ENCODE assay signal across 10 cellular contexts in genomic region chr7:88184848-88185304, GRCh38. TPM values are rescaled to one million over a fixed set of nuclear protein-coding genes. Genes with fewer than 3 reads are reported as not detected.
DNase-seq lines count a peak whose midpoint lies in the region; ATAC-seq, FAIRE-seq and TF ChIP-seq lines count a peak whose summit lies in the region.
"Had no signal": no experiment of that assay in that cellular context is flagged by ENCODE, and none has a peak within 500 bp of the region (broad histone marks: within the 10 kb centered on the region; RNA-seq: fewer than 3 reads in every experiment).

No MANE protein-coding gene starts in this region.

- H3K4me3 ChIP-seq in adipocyte (ENCODE audit: low read length) (peak overlapping the region; percentile 38), smooth muscle cell (no peak overlapping the region), small intestine (ENCODE audit: low read depth in 1 of 2, low read length in 2 of 2) (no peak overlapping the region)

- H3K27ac ChIP-seq in smooth muscle cell (ENCODE audit: low read depth) (peak overlapping the region; percentile 81), small intestine (ENCODE audit: low read depth in 1 of 2, low read length in 1 of 2) (no peak overlapping the region)

- peak overlapping the region; percentile 58 for H3K4me2 ChIP-seq in smooth muscle cell

- no peak for TF ChIP-seq CTCF in smooth muscle cell (IDR thresholded peaks at IDR 0.05; ENCODE audit: borderline replicate concordance, insufficient read depth, poor library complexity, severe bottlenecking)

- no peaks in the 10 kb centered on the region for H3K79me2 ChIP-seq in smooth muscle cell (ENCODE audit: low read depth)

- H3K9me3 ChIP-seq in adipocyte (ENCODE audit: control insufficient read depth, low read length), result no peaks in the 10 kb centered on the region
- no peaks in the 10 kb centered on the region for H3K9me3 ChIP-seq in smooth muscle cell (replicated peaks; ENCODE audit: low read depth)
- H3K9me3 ChIP-seq in small intestine (ENCODE audit: control insufficient read depth, low read depth), result no peaks in the 10 kb centered on the region

- WGBS in smooth muscle cell (ENCODE audit: low lambda C conversion rate), result 26% methylated on average over 5 of the region's 5 CpGs
- WGBS in small intestine, 3 donors, result 86 to 92% (median 88%) methylated on average over 5 of the region's 5 CpGs

- H3K36me3 ChIP-seq in adipocyte (ENCODE audit: control insufficient read depth, insufficient read depth, low read length, severe bottlenecking), result no peaks in the 10 kb centered on the region
- H3K36me3 ChIP-seq in smooth muscle cell (ENCODE audit: low read depth), result no peaks in the 10 kb centered on the region
- H3K36me3 ChIP-seq in small intestine (ENCODE audit: control insufficient read depth in 2 of 2, insufficient read depth in 2 of 2, low read length in 2 of 2), result no peaks in the 10 kb centered on the region

- H3K4me1 ChIP-seq in adipocyte (ENCODE audit: control insufficient read depth, insufficient read depth, low read length) (peaks cover 18% of the 10 kb centered on the region), smooth muscle cell (ENCODE audit: low read depth) (peaks cover 12% of the 10 kb centered on the region), small intestine (ENCODE audit: control insufficient read depth in 2 of 2, insufficient read depth in 1 of 2, low read depth in 1 of 2, low read length in 1 of 2) (no peaks in the 10 kb centered on the region)

- H2AFZ ChIP-seq in smooth muscle cell (ENCODE audit: low read depth), result peak overlapping the region; percentile 6

- H4K20me1 ChIP-seq in smooth muscle cell (ENCODE audit: low read depth), result no peaks in the 10 kb centered on the region

- no peak for FAIRE-seq in small intestine (lab: Jason Lieb, UNC)

- peak overlapping the region; percentile 19 for H3K9ac ChIP-seq in adipocyte (ENCODE audit: low read length)
- H3K9ac ChIP-seq in smooth muscle cell (ENCODE audit: low read depth), result no peak overlapping the region

- DNase-seq in activated effector memory CD4-positive, alpha-beta T cell treated with anti-CD3 and anti-CD28 coated beads, Interleukin-2, amount 50 U/mL, for 16 hours, result peak; percentile 64
- DNase-seq in activated effector memory CD4-positive, alpha-beta T cell treated with Interleukin-2 at 50 U/mL for 16 hours, result no peak
- DNase-seq in adipocyte (ENCODE audit: low read depth), result peak; percentile 9
- DNase-seq in smooth muscle cell (lab: John Stamatoyannopoulos, UW; ENCODE audit: unreplicated experiment), result no peak
- DNase-seq in small intestine, result no peak
- no peak for DNase-seq in NCI-H69 (lab: John Stamatoyannopoulos, UW)
- no peak for DNase-seq in HuH-7 (ENCODE audit: low spot score)
- DNase-seq: naive B cell, NCI-H446 treated with DMSO at 0.1 percent for 48 hours had no signal

- H3K27me3 ChIP-seq in adipocyte (replicated peaks; ENCODE audit: control insufficient read depth, insufficient read depth, low read length), result no peaks in the 10 kb centered on the region
- no peaks in the 10 kb centered on the region for H3K27me3 ChIP-seq in smooth muscle cell (ENCODE audit: low read depth)
- H3K27me3 ChIP-seq in small intestine (ENCODE audit: control insufficient read depth in 2 of 2, insufficient read depth in 2 of 2, low read length in 2 of 2), result peaks cover 0 to 2% of the 10 kb centered on the region in 2 donors

- peaks cover 11% of the 10 kb centered on the region for H3F3A ChIP-seq in smooth muscle cell (ENCODE audit: low read depth)

- peak; percentile 79 for ATAC-seq in HG03565 (IDR thresholded peaks at IDR 0.05; ENCODE audit: unreplicated experiment)

RNA-seq across cellular contexts. Expression of gene SRI, which starts 35.0 kb away (rescaled TPM):
- total RNA-seq in smooth muscle cell, result 63.1 and 75.2 TPM in 2 replicates
- polyA plus RNA-seq in smooth muscle cell (167 and 175 TPM in 2 replicates), small intestine (100 to 1,000 TPM; 202 to 509 (median 443) TPM)

Comparison
In these comparisons a context has a peak if more than half of its experiments do, and no peak if none do; other contexts are left out.
1. DNase-seq: peak in activated effector memory CD4-positive, alpha-beta T cell treated with anti-CD3 and anti-CD28 coated beads, Interleukin-2, amount 50 U/mL, for 16 hours (single experiment) and adipocyte (single experiment); none in activated effector memory CD4-positive, alpha-beta T cell treated with Interleukin-2 at 50 U/mL for 16 hours (single experiment), smooth muscle cell (single experiment), small intestine (single experiment), NCI-H69 (single experiment) and HuH-7 (single experiment).